1 cellular context compared by ENCODE assay signal in the genomic region with DNA sequence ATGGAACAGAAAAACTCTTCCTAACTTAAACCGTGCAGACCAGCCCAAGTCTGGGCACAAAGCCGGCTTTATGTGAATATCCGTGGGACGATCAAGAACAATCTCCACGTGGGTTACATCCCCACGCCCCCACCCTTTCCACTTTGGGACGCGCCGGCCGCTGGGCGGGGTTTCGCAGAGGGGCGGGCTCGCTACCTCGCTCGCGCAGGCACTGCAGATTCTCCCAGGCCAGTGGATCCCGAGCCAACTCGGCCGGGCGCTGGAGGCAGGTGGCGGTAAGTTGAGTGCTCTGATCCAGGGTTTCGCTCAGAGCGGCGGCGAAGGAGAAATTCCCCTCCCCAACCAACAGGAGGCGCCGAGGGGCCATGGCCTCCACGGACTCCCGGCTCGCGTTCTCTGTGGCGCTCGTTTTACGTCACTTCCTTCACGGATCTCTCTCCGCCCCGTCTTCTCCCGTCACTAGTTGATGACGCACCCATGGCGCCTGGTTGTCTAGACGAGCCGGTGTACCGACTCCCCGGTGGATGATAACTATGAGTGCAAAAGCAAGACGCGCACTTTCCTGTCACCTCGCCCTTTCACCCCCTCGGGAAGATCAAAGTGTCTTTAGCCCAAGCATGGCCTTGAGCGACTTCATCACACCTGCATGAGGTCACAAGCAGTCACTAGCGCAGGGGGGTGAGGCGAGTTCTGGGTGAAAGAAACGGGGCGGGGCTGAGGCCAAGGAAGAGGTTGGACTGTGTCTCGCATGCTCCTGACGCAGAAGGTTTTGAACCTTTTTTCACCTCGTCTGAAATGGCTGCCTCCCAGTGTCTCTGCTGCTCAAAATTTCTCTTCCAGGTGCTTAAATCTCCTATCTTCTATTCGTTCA.
TF ChIP-seq lines count a peak whose summit lies in the region.

A gene with protein sequence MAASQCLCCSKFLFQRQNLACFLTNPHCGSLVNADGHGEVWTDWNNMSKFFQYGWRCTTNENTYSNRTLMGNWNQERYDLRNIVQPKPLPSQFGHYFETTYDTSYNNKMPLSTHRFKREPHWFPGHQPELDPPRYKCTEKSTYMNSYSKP (plus strand): TSS at position 776 of the 871 bp plus-strand sequence. CDS start 20 bp downstream, at position 796.
A gene with protein sequence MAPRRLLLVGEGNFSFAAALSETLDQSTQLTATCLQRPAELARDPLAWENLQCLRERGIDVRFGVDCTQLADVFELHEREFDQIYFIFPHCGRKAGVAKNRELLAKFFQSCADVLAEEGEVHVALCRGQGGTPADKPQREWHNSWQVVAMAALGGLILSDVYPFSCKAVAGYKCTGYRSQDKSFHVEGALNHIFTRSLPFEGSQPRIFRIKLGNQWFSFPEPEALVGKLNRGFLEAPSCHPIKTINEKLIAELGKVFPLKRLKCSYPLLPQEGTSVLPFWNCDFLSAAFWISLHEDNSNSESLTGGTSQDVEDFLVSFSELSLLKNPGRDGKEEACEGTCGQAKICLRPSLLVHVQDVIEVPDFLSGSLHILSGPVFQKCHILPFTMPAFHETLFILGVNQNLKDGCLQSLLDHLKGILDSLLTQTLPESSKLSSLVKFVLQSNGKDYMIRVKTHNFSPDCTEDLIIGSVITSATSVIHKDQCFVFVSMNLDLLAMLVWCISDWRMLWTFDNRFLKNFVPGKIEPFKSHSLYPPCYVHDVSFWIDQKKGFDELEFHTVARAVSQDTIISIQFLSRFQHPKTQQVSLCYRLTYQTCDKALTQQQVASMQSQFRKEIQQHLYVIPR (minus strand): TSS at position 400 of the 871 bp plus-strand sequence. CDS start 33 bp downstream, at position 367.

TF ChIP-seq in K562, 482 proteins besides CTCF, POLR2A, EP300 and RAD21 (continued from another document):
- TF ChIP-seq, protein P1, sequence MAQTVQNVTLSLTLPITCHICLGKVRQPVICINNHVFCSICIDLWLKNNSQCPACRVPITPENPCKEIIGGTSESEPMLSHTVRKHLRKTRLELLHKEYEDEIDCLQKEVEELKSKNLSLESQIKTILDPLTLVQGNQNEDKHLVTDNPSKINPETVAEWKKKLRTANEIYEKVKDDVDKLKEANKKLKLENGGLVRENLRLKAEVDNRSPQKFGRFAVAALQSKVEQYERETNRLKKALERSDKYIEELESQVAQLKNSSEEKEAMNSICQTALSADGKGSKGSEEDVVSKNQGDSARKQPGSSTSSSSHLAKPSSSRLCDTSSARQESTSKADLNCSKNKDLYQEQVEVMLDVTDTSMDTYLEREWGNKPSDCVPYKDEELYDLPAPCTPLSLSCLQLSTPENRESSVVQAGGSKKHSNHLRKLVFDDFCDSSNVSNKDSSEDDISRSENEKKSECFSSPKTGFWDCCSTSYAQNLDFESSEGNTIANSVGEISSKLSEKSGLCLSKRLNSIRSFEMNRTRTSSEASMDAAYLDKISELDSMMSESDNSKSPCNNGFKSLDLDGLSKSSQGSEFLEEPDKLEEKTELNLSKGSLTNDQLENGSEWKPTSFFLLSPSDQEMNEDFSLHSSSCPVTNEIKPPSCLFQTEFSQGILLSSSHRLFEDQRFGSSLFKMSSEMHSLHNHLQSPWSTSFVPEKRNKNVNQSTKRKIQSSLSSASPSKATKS (CRISPR knock-in tag; IDR thresholded peaks at IDR 0.05): no peak
- TF ChIP-seq, protein P2, sequence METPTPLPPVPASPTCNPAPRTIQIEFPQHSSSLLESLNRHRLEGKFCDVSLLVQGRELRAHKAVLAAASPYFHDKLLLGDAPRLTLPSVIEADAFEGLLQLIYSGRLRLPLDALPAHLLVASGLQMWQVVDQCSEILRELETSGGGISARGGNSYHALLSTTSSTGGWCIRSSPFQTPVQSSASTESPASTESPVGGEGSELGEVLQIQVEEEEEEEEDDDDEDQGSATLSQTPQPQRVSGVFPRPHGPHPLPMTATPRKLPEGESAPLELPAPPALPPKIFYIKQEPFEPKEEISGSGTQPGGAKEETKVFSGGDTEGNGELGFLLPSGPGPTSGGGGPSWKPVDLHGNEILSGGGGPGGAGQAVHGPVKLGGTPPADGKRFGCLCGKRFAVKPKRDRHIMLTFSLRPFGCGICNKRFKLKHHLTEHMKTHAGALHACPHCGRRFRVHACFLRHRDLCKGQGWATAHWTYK (CRISPR knock-in tag; IDR thresholded peaks at IDR 0.05): peak; percentile 58; the same call in 1 of the 2 replicates
- TF ChIP-seq, protein P3, sequence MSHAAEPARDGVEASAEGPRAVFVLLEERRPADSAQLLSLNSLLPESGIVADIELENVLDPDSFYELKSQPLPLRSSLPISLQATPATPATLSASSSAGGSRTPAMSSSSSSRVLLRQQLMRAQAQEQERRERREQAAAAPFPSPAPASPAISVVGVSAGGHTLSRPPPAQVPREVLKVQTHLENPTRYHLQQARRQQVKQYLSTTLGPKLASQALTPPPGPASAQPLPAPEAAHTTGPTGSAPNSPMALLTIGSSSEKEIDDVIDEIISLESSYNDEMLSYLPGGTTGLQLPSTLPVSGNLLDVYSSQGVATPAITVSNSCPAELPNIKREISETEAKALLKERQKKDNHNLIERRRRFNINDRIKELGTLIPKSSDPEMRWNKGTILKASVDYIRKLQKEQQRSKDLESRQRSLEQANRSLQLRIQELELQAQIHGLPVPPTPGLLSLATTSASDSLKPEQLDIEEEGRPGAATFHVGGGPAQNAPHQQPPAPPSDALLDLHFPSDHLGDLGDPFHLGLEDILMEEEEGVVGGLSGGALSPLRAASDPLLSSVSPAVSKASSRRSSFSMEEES (CRISPR knock-in tag; IDR thresholded peaks at IDR 0.05): no peak
- peak; percentile 99 for TF ChIP-seq CREM (IDR thresholded peaks at IDR 0.05; ENCODE audit: low read depth)
- peak in 1 of 2 experiments; percentile 77; a peak in 2 of 4 replicates for TF ChIP-seq SRF (CRISPR knock-in tag; IDR thresholded peaks at IDR 0.05)
- TF ChIP-seq HDAC2 (IDR thresholded peaks at IDR 0.05): peak; percentile 69
- peak; percentile 97 for TF ChIP-seq GABPA (tag; conservative IDR thresholded peaks at IDR 0.05; ENCODE audit: low read depth)
- TF ChIP-seq, protein P4, sequence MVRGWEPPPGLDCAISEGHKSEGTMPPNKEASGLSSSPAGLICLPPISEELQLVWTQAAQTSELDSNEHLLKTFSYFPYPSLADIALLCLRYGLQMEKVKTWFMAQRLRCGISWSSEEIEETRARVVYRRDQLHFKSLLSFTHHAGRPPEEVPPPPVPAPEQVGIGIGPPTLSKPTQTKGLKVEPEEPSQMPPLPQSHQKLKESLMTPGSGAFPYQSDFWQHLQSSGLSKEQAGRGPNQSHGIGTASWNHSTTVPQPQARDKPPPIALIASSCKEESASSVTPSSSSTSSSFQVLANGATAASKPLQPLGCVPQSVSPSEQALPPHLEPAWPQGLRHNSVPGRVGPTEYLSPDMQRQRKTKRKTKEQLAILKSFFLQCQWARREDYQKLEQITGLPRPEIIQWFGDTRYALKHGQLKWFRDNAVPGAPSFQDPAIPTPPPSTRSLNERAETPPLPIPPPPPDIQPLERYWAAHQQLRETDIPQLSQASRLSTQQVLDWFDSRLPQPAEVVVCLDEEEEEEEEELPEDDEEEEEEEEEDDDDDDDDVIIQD (CRISPR knock-in tag; IDR thresholded peaks at IDR 0.05): no peak
- no peak for TF ChIP-seq SRSF3 (IDR thresholded peaks at IDR 0.05; ENCODE audit: insufficient read depth, low read length)
